11 cellular contexts compared by ENCODE assay signal in genomic region chr14:21997300-21997699, GRCh38.
DNase-seq lines count a peak whose midpoint lies in the region; ATAC-seq and TF ChIP-seq lines count a peak whose summit lies in the region.
"Had no signal": no experiment of that assay in that cellular context is flagged by ENCODE, and none has a peak within 500 bp of the region (broad histone marks: within the 10 kb centered on the region; RNA-seq: fewer than 3 reads in every experiment).

No MANE protein-coding gene starts in this region.

- peak overlapping the region; percentile 87 for H3K4me3 Mint-ChIP-seq in T-helper 17 cell

- no peaks in the 10 kb centered on the region for H3K27me3 Mint-ChIP-seq in T-helper 17 cell

- no peak overlapping the region for H3K4me3 ChIP-seq in fibroblast of pulmonary artery (replicated peaks; ENCODE audit: low read depth, low read length)
- H3K4me3 ChIP-seq: transverse colon had no signal

- H3K27ac Mint-ChIP-seq in T-helper 17 cell = peak overlapping the region; percentile 86

- H3K9me3 ChIP-seq in T-helper 17 cell (ENCODE audit: control insufficient read depth, low read length, poor library complexity, severe bottlenecking) = no peaks in the 10 kb centered on the region
- H3K9me3 ChIP-seq: neutrophil, transverse colon had no signal

- TF ChIP-seq CTCF in fibroblast of pulmonary artery (IDR thresholded peaks at IDR 0.05; ENCODE audit: low read length, missing control alignments) = peak; percentile 6

- peaks cover 4% of the 10 kb centered on the region for H3K36me3 Mint-ChIP-seq in T-helper 17 cell (ENCODE audit: low read depth)

- DNase-seq in stimulated activated CD4-positive, alpha-beta T cell treated with anti-CD3 and anti-CD28 coated beads, Interleukin-4, amount 100 ng/mL, for 24 hours = peak; percentile 37
- DNase-seq in stimulated activated CD4-positive, alpha-beta T cell treated with anti-CD3 and anti-CD28 coated beads, Interleukin-2, amount 100 ng/mL, for 24 hours = no peak
- DNase-seq in T-helper 17 cell (no peak), fibroblast of pulmonary artery (ENCODE audit: low read depth) (no peak), NCI-H146 (lab: John Stamatoyannopoulos, UW) (no peak), NCI-H128 (lab: John Stamatoyannopoulos, UW; ENCODE audit: unreplicated experiment) (no peak), GM19240 (ENCODE audit: insufficient read length, low spot score) (no peak)
- DNase-seq: amygdala, transverse colon had no signal

- H3K4me1 Mint-ChIP-seq in T-helper 17 cell = no peaks in the 10 kb centered on the region

- ATAC-seq in T-helper 17 cell = peak; percentile 89
- ATAC-seq in HG02642 (IDR thresholded peaks at IDR 0.05; ENCODE audit: poor library complexity, unreplicated experiment) = no peak
